Comparison of ENCODE assay signal across 1 cellular context in the genomic region with DNA sequence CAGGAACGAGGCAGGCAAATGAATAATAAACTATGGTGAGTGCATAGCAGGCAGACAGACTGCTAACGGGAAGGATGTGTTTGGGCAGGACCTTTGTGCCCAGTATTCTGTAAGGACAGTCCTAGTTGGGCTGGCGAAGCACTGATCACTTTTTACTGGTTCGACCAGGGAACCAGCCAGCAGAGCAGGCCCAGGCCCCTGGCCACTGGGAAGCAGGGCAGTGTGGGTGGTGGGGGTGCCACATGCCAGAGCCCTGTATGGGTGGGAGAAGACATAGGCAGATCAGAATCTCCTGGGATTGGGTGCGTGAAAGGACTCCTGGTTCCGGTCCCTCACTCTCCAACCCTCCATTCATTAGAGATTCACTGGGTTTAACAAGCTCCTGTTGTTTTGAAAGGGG.
TF ChIP-seq lines count a peak whose summit lies in the region.

No MANE protein-coding gene starts in this region.

TF ChIP-seq in WTC11, 78 proteins besides CTCF, POLR2A, EP300 and RAD21 (continued from another document):
- TF ChIP-seq, protein P1, sequence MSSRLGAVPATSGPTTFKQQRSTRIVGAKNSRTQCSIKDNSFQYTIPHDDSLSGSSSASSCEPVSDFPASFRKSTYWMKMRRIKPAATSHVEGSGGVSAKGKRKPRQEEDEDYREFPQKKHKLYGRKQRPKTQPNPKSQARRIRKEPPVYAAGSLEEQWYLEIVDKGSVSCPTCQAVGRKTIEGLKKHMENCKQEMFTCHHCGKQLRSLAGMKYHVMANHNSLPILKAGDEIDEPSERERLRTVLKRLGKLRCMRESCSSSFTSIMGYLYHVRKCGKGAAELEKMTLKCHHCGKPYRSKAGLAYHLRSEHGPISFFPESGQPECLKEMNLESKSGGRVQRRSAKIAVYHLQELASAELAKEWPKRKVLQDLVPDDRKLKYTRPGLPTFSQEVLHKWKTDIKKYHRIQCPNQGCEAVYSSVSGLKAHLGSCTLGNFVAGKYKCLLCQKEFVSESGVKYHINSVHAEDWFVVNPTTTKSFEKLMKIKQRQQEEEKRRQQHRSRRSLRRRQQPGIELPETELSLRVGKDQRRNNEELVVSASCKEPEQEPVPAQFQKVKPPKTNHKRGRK (CRISPR knock-in tag; IDR thresholded peaks at IDR 0.05; ENCODE audit: borderline replicate concordance), result no peak
- TF ChIP-seq OVOL2 (CRISPR knock-in tag; IDR thresholded peaks at IDR 0.05; ENCODE audit: borderline replicate concordance) (no peak), PRRX2 (CRISPR knock-in tag; IDR thresholded peaks at IDR 0.05) (no peak), ZNF671 (CRISPR knock-in tag; IDR thresholded peaks at IDR 0.05) (no peak), KAT7 (CRISPR knock-in tag; IDR thresholded peaks at IDR 0.05; ENCODE audit: borderline replicate concordance) (no peak), GRHL2 (CRISPR knock-in tag; IDR thresholded peaks at IDR 0.05; ENCODE audit: insufficient replicate concordance, severe bottlenecking) (no peak), ELF4 (CRISPR knock-in tag; IDR thresholded peaks at IDR 0.05; ENCODE audit: low read depth) (no peak), ETV6 (CRISPR knock-in tag; IDR thresholded peaks at IDR 0.05) (no peak)
